In genomic region chr4:10673817-10674369, GRCh38 we compare ENCODE assay signal across 14 cellular contexts. TPM values are rescaled to one million over a fixed set of nuclear protein-coding genes. Genes with fewer than 3 reads are reported as not detected.
DNase-seq lines count a peak whose midpoint lies in the region; ATAC-seq lines count a peak whose summit lies in the region.
"Had no signal": no experiment of that assay in that cellular context is flagged by ENCODE, and none has a peak within 500 bp of the region (broad histone marks: within the 10 kb centered on the region; RNA-seq: fewer than 3 reads in every experiment).

No MANE protein-coding gene starts in this region.

- DNase-seq in activated naive CD8-positive, alpha-beta T cell treated with anti-CD3 and anti-CD28 coated beads, Interleukin-2, amount 10 ng/mL, durations not matched to agents 7 days and 5 days, result no peak
- DNase-seq in GOT3 (lab: John Stamatoyannopoulos, UW) (no peak), UCSD-AML1 (lab: John Stamatoyannopoulos, UW; ENCODE audit: unreplicated experiment) (no peak), DMS79 treated with DMSO at 0.1 percent for 48 hours (lab: John Stamatoyannopoulos, UW) (no peak), anterior cingulate cortex (lab: John Stamatoyannopoulos, UW) (no peak)
- DNase-seq: activated B cell treated with CpG ODN at 0.5 μM for 24 hours, adrenal gland, DMS53, NCI-H1105 treated with DMSO at 0.1 percent for 48 hours had no signal

- H3K4me1 Mint-ChIP-seq in activated naive CD8-positive, alpha-beta T cell treated with anti-CD3 and anti-CD28 coated beads, Interleukin-2, amount 10 ng/mL, durations not matched to agents 7 days and 5 days, result peaks cover 39% of the 10 kb centered on the region
- H3K4me1 Mint-ChIP-seq: nephron had no signal

- H3K27me3 Mint-ChIP-seq in activated naive CD8-positive, alpha-beta T cell treated with anti-CD3 and anti-CD28 coated beads, Interleukin-2, amount 10 ng/mL, durations not matched to agents 7 days and 5 days, result no peaks in the 10 kb centered on the region
- H3K27me3 Mint-ChIP-seq: activated B cell treated with CpG ODN at 0.5 μM for 24 hours had no signal

- no peak overlapping the region for H3K4me3 Mint-ChIP-seq in activated naive CD8-positive, alpha-beta T cell treated with anti-CD3 and anti-CD28 coated beads, Interleukin-2, amount 10 ng/mL, durations not matched to agents 7 days and 5 days
- H3K4me3 Mint-ChIP-seq: activated B cell treated with CpG ODN at 0.5 μM for 24 hours, nephron had no signal

- peaks cover 15% of the 10 kb centered on the region for H3K9me3 Mint-ChIP-seq in activated naive CD8-positive, alpha-beta T cell treated with anti-CD3 and anti-CD28 coated beads, Interleukin-2, amount 10 ng/mL, durations not matched to agents 7 days and 5 days
- H3K9me3 Mint-ChIP-seq: nephron had no signal

- H3K27ac Mint-ChIP-seq in activated naive CD8-positive, alpha-beta T cell treated with anti-CD3 and anti-CD28 coated beads, Interleukin-2, amount 10 ng/mL, durations not matched to agents 7 days and 5 days, result peak overlapping the region; percentile 47
- H3K27ac Mint-ChIP-seq: activated B cell treated with CpG ODN at 0.5 μM for 24 hours, nephron had no signal

- peak; percentile 66 for ATAC-seq in GM18867 (IDR thresholded peaks at IDR 0.05; ENCODE audit: unreplicated experiment)
- ATAC-seq in GM21390 (IDR thresholded peaks at IDR 0.05; ENCODE audit: unreplicated experiment), result peak; percentile 73
- ATAC-seq in HG03064 (IDR thresholded peaks at IDR 0.05; ENCODE audit: low read depth, unreplicated experiment), result peak; percentile 64
- no peak for ATAC-seq in activated naive CD8-positive, alpha-beta T cell treated with anti-CD3 and anti-CD28 coated beads, Interleukin-2, amount 10 ng/mL, durations not matched to agents 7 days and 5 days (ENCODE audit: low read depth)
- ATAC-seq: Panc1 had no signal

- POLR2A ChIA-PET in activated naive CD8-positive, alpha-beta T cell treated with anti-CD3 and anti-CD28 coated beads, Interleukin-2, amount 10 ng/mL, durations not matched to agents 7 days and 5 days (lab: Charles Lee), result no interaction called here

- H3K36me3 Mint-ChIP-seq in activated naive CD8-positive, alpha-beta T cell treated with anti-CD3 and anti-CD28 coated beads, Interleukin-2, amount 10 ng/mL, durations not matched to agents 7 days and 5 days, result peaks cover 19% of the 10 kb centered on the region

RNA-seq across cellular contexts. Expression of gene CLNK, which starts 10.7 kb away (rescaled TPM):
- not detected for total RNA-seq in activated naive CD8-positive, alpha-beta T cell treated with anti-CD3 and anti-CD28 coated beads, Interleukin-2, amount 10 ng/mL, durations not matched to agents 7 days and 5 days
